8 cellular contexts compared by ENCODE assay signal in genomic region chr2:112259509-112260294, GRCh38.
A peak's percentile ranks its signal among the peaks of the same experiment; 100 is the strongest.
DNase-seq lines count a peak whose midpoint lies in the region; ATAC-seq and TF ChIP-seq lines count a peak whose summit lies in the region.

No MANE protein-coding gene starts in this region.

- H3K4me3 ChIP-seq in HEK293 (ENCODE audit: low read depth, low read length), result no peak overlapping the region; the same call in 1 of the 2 replicates

- no peak for ATAC-seq in GM21423 (IDR thresholded peaks at IDR 0.05; ENCODE audit: unreplicated experiment)

- POLR2A ChIA-PET in HEK293 (lab: Yijun Ruan, JAX), result no interaction called here

- H3K9me3 ChIP-seq in HEK293 (ENCODE audit: control insufficient read depth, insufficient read depth, low read depth, low read length), result no peaks in the 10 kb centered on the region; the same call in 1 of the 2 replicates

- H3K4me1 ChIP-seq in HEK293 (ENCODE audit: control insufficient read depth, insufficient read depth, low read length), result no peaks in the 10 kb centered on the region

- CTCF ChIA-PET in HEK293 (lab: Yijun Ruan, JAX), result interaction anchor here (0.5 to 2.2 kb wide), 22 partner anchors 9 to 425 kb away, joined by 3 to 6 read pairs (median 3); no protein-coding TSS in a partner anchor

- H3K27ac ChIP-seq in HEK293 (ENCODE audit: extremely low read depth, low read depth, low read length) (no peak overlapping the region), VCaP (no peak overlapping the region)

- no peaks in the 10 kb centered on the region for H3K36me3 ChIP-seq in HEK293 (ENCODE audit: control insufficient read depth in 2 of 2, insufficient read depth in 1 of 2, low read length in 2 of 2)

- TF ChIP-seq CTCF in HEK293 (tag by site-specific recombination; IDR thresholded peaks at IDR 0.05), result peak; percentile 89
- TF ChIP-seq CTCF in VCaP (conservative IDR thresholded peaks at IDR 0.05), result peak; percentile 95

- DNase-seq in DMS 273 (lab: John Stamatoyannopoulos, UW; ENCODE audit: unreplicated experiment), result peak; percentile 89
- DNase-seq in NCI-H2107 treated with DMSO at 0.1 percent for 48 hours (lab: John Stamatoyannopoulos, UW; ENCODE audit: unreplicated experiment), result peak; percentile 51
- peak; percentile 48 for DNase-seq in brain pericyte (ENCODE audit: low read depth, low spot score)
- DNase-seq in iPS-NIHi7 (ENCODE audit: extremely low spot score), result peak; percentile 75
- peak; percentile 89 for DNase-seq in stimulated activated CD4-positive, alpha-beta T cell treated with anti-CD3 and anti-CD28 coated beads, Interleukin-15, amount 100 ng/mL, for 24 hours

TF ChIP-seq in HEK293, 187 proteins besides CTCF, POLR2A, EP300 and RAD21:
- TF ChIP-seq MZF1 (tag by site-specific recombination; IDR thresholded peaks at IDR 0.05; ENCODE audit: borderline replicate concordance) (peak; percentile 26; the same call in 1 of the 2 replicates), ZBTB44 (tag by site-specific recombination; IDR thresholded peaks at IDR 0.05) (no peak), YY2 (tag by site-specific recombination; IDR thresholded peaks at IDR 0.05) (0 out of 2 replicates have a peak, but pooled peaks have one; percentile 20), GLIS2 (tag by site-specific recombination; IDR thresholded peaks at IDR 0.05) (no peak), ZBTB7A (tag by site-specific recombination; IDR thresholded peaks at IDR 0.05; ENCODE audit: low read depth) (no peak), ZNF513 (tag by site-specific recombination; IDR thresholded peaks at IDR 0.05) (no peak), ZNF184 (tag by site-specific recombination; IDR thresholded peaks at IDR 0.05) (no peak), ZNF791 (tag by site-specific recombination; IDR thresholded peaks at IDR 0.05) (no peak), ZNF114 (tag by site-specific recombination; IDR thresholded peaks at IDR 0.05) (no peak), ZSCAN16 (tag by site-specific recombination; IDR thresholded peaks at IDR 0.05) (no peak), ZNF23 (tag by site-specific recombination; IDR thresholded peaks at IDR 0.05; ENCODE audit: borderline replicate concordance) (no peak), ZNF324 (tag by site-specific recombination; IDR thresholded peaks at IDR 0.05) (peak; percentile 37; the same call in 1 of the 2 replicates), SP2 (tag by site-specific recombination; IDR thresholded peaks at IDR 0.05) (no peak), ZNF654 (tag by site-specific recombination; IDR thresholded peaks at IDR 0.05; ENCODE audit: low read depth) (peak; percentile 79), ZNF837 (tag by site-specific recombination; IDR thresholded peaks at IDR 0.05) (no peak), GLIS1 (tag by site-specific recombination; IDR thresholded peaks at IDR 0.05) (0 out of 2 replicates have a peak, but pooled peaks have one; percentile 5), GLI2 (tag by site-specific recombination; IDR thresholded peaks at IDR 0.05; ENCODE audit: borderline replicate concordance, low read depth) (no peak), HOXD13 (CRISPR knock-in tag; IDR thresholded peaks at IDR 0.05; ENCODE audit: borderline replicate concordance) (no peak), ZEB2 (tag by site-specific recombination; IDR thresholded peaks at IDR 0.05) (no peak), ZNF776 (tag by site-specific recombination; IDR thresholded peaks at IDR 0.05; ENCODE audit: borderline replicate concordance) (no peak), YY1 (tag by site-specific recombination; IDR thresholded peaks at IDR 0.05) (0 out of 2 replicates have a peak, but pooled peaks have one; percentile 45), ZNF404 (tag by site-specific recombination; IDR thresholded peaks at IDR 0.05) (no peak), ZNF501 (tag by site-specific recombination; IDR thresholded peaks at IDR 0.05) (no peak), ZNF660 (tag by site-specific recombination; IDR thresholded peaks at IDR 0.05) (peak; percentile 28; the same call in 1 of the 2 replicates), ZBTB26 (tag by site-specific recombination; optimal IDR thresholded peaks at IDR 0.05) (peak; percentile 19), ZIC2 (tag by site-specific recombination; IDR thresholded peaks at IDR 0.05) (no peak), ZNF302 (tag by site-specific recombination; IDR thresholded peaks at IDR 0.05; ENCODE audit: low read depth) (no peak), ZNF335 (tag by site-specific recombination; conservative IDR thresholded peaks at IDR 0.05) (peak; percentile 41), TRIM28 (IDR thresholded peaks at IDR 0.05; ENCODE audit: borderline replicate concordance, low read length) (0 out of 2 replicates have a peak, but pooled peaks have one; percentile 49), ZBTB17 (tag by site-specific recombination; IDR thresholded peaks at IDR 0.05) (peak; percentile 68), SCRT2 (tag by site-specific recombination; IDR thresholded peaks at IDR 0.05) (0 out of 2 replicates have a peak, but pooled peaks have one; percentile 21), KLF10 (tag by site-specific recombination; IDR thresholded peaks at IDR 0.05) (no peak), ZNF19 (tag by site-specific recombination; IDR thresholded peaks at IDR 0.05; ENCODE audit: low read depth) (no peak), ZNF292 (tag by site-specific recombination; IDR thresholded peaks at IDR 0.05; ENCODE audit: borderline replicate concordance, low read depth) (no peak), ZNF169 (tag by site-specific recombination; IDR thresholded peaks at IDR 0.05) (no peak)
- TF ChIP-seq, protein P1, sequence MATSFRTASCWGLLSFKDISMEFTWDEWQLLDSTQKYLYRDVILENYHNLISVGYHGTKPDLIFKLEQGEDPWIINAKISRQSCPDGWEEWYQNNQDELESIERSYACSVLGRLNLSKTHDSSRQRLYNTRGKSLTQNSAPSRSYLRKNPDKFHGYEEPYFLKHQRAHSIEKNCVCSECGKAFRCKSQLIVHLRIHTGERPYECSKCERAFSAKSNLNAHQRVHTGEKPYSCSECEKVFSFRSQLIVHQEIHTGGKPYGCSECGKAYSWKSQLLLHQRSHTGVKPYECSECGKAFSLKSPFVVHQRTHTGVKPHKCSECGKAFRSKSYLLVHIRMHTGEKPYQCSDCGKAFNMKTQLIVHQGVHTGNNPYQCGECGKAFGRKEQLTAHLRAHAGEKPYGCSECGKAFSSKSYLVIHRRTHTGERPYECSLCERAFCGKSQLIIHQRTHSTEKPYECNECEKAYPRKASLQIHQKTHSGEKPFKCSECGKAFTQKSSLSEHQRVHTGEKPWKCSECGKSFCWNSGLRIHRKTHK (tag by site-specific recombination; IDR thresholded peaks at IDR 0.05), result no peak
- TF ChIP-seq, protein P2, sequence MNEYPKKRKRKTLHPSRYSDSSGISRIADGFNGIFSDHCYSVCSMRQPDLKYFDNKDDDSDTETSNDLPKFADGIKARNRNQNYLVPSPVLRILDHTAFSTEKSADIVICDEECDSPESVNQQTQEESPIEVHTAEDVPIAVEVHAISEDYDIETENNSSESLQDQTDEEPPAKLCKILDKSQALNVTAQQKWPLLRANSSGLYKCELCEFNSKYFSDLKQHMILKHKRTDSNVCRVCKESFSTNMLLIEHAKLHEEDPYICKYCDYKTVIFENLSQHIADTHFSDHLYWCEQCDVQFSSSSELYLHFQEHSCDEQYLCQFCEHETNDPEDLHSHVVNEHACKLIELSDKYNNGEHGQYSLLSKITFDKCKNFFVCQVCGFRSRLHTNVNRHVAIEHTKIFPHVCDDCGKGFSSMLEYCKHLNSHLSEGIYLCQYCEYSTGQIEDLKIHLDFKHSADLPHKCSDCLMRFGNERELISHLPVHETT (tag by site-specific recombination; IDR thresholded peaks at IDR 0.05), result no peak
